16 cellular contexts compared by ENCODE assay signal in genomic region chr7:139669106-139670061, GRCh38.
A peak's percentile ranks its signal among the peaks of the same experiment; 100 is the strongest.
DNase-seq lines count a peak whose midpoint lies in the region; ATAC-seq and TF ChIP-seq lines count a peak whose summit lies in the region.
"Had no signal": no experiment of that assay in that cellular context is flagged by ENCODE, and none has a peak within 500 bp of the region (broad histone marks: within the 10 kb centered on the region; RNA-seq: fewer than 3 reads in every experiment).

No MANE protein-coding gene starts in this region.

- no peaks in the 10 kb centered on the region for H3K27me3 ChIP-seq in PC-3 (ENCODE audit: low read length)
- no peaks in the 10 kb centered on the region for H3K27me3 ChIP-seq in dorsolateral prefrontal cortex
- H3K27me3 ChIP-seq in thyroid gland, result no peaks in the 10 kb centered on the region
- H3K27me3 ChIP-seq: right atrium auricular region had no signal

- H3K4me3 Mint-ChIP-seq in T-helper 2 cell treated with Interferon-gamma antibody and Interleukin-4, amounts not matched to agents 5 μg/mL and 100 μg/mL, for 36 hours, result no peak overlapping the region
- H3K4me3 Mint-ChIP-seq: central memory CD8-positive, alpha-beta T cell had no signal

- TF ChIP-seq CTCF in PC-3 (conservative IDR thresholded peaks at IDR 0.05; ENCODE audit: low read depth, low read length) (no peak), dorsolateral prefrontal cortex (IDR thresholded peaks at IDR 0.05 in 54 of 56, conservative IDR thresholded peaks at IDR 0.05 in 2 of 56; ENCODE audit: low read depth in 1 of 56, partially characterized antibody in 56 of 56) (no peak), thyroid gland (IDR thresholded peaks at IDR 0.05) (no peak)

- no peaks in the 10 kb centered on the region for H4K20me1 ChIP-seq in PC-3 (ENCODE audit: low read length)

- ATAC-seq in PC-3 (no peak), GM19328 (IDR thresholded peaks at IDR 0.05; ENCODE audit: unreplicated experiment) (no peak)
- ATAC-seq: HepG2 had no signal

- POLR2A ChIA-PET in PC-3 (lab: Charles Lee; ENCODE audit: unreplicated experiment), result no interaction called here

- H2AFZ ChIP-seq in PC-3 (ENCODE audit: low read length), result no peak overlapping the region

- H3K27me3 Mint-ChIP-seq in T-helper 2 cell treated with Interferon-gamma antibody and Interleukin-4, amounts not matched to agents 5 μg/mL and 100 μg/mL, for 36 hours (ENCODE audit: low read depth), result no peaks in the 10 kb centered on the region
- H3K27me3 Mint-ChIP-seq: central memory CD8-positive, alpha-beta T cell had no signal

- H3K27ac ChIP-seq in PC-3 (ENCODE audit: low read length), result peak overlapping the region; percentile 100
- peak overlapping the region in 58 of 59 donors; percentile 58 to 98 (median 92) for H3K27ac ChIP-seq in dorsolateral prefrontal cortex
- no peak overlapping the region for H3K27ac ChIP-seq in thyroid gland
- H3K27ac ChIP-seq: right atrium auricular region had no signal

- CTCF ChIA-PET in PC-3 (lab: Charles Lee), result no interaction called here

- TF ChIP-seq POLR2A in thyroid gland (IDR thresholded peaks at IDR 0.05), result no peak

- no peak overlapping the region for H3K9ac ChIP-seq in PC-3 (ENCODE audit: low read length)

- H3K9me2 ChIP-seq in PC-3 (replicated peaks; ENCODE audit: low read length), result no peaks in the 10 kb centered on the region

- H3F3A ChIP-seq in PC-3 (ENCODE audit: low read length, unreplicated experiment), result peaks cover 10% of the 10 kb centered on the region

- no TSS peak for BruUV-seq in PC-3 (replicated peaks; lab: Mats Ljungman, UMichigan)

- peaks cover 34% of the 10 kb centered on the region for H3K4me1 ChIP-seq in PC-3 (ENCODE audit: insufficient read depth, low read length)
- H3K4me1 ChIP-seq in thyroid gland, result peaks cover 25 to 30% of the 10 kb centered on the region in 2 donors

- WGBS in thyroid gland, 2 donors, result 86 to 93% methylated on average over 11 of the region's 11 CpGs

- intact Hi-C loops in PC-3 (cut with micrococcal nuclease), result loop anchor here (5.0 kb wide), 1 partner anchor 248 kb away; no protein-coding TSS in a partner anchor
- intact Hi-C loops in dorsolateral prefrontal cortex (cut with DNase I), result no loop called here
- intact Hi-C loops in thyroid gland (cut with DNase I), result no loop called here

- H3K36me3 ChIP-seq in PC-3 (ENCODE audit: low read depth, low read length), result peaks cover 10% of the 10 kb centered on the region; the same call in 1 of the 2 replicates
- no peaks in the 10 kb centered on the region for H3K36me3 ChIP-seq in thyroid gland
- H3K36me3 ChIP-seq: right atrium auricular region had no signal

- H3K4me1 Mint-ChIP-seq in T-helper 2 cell treated with Interferon-gamma antibody and Interleukin-4, amounts not matched to agents 5 μg/mL and 100 μg/mL, for 36 hours (ENCODE audit: low read depth), result peaks cover 17% of the 10 kb centered on the region
- H3K4me1 Mint-ChIP-seq: central memory CD8-positive, alpha-beta T cell had no signal

- H3K9me3 ChIP-seq in PC-3 (ENCODE audit: low read length), result no peaks in the 10 kb centered on the region
- H3K9me3 ChIP-seq in thyroid gland, result no peaks in the 10 kb centered on the region
- H3K9me3 ChIP-seq: right atrium auricular region had no signal

- H3K36me3 Mint-ChIP-seq in T-helper 2 cell treated with Interferon-gamma antibody and Interleukin-4, amounts not matched to agents 5 μg/mL and 100 μg/mL, for 36 hours (ENCODE audit: low read depth), result peaks cover 3% of the 10 kb centered on the region

- H3K9me3 Mint-ChIP-seq in T-helper 2 cell treated with Interferon-gamma antibody and Interleukin-4, amounts not matched to agents 5 μg/mL and 100 μg/mL, for 36 hours, result no peaks in the 10 kb centered on the region
- H3K9me3 Mint-ChIP-seq: central memory CD8-positive, alpha-beta T cell had no signal

- H3K4me3 ChIP-seq in PC-3 (ENCODE audit: low read length) (no peak overlapping the region), dorsolateral prefrontal cortex (peak overlapping the region in 9 of 59 donors; percentile 0 to 37 (median 15)), thyroid gland (replicated peaks in 1 of 3) (no peak overlapping the region)
- H3K4me3 ChIP-seq: right atrium auricular region had no signal

- DNase-seq in T-helper 2 cell treated with Interferon-gamma antibody and Interleukin-4, amounts not matched to agents 5 μg/mL and 100 μg/mL, for 36 hours (ENCODE audit: low spot score), result peak; percentile 49
- DNase-seq in T-helper 2 cell (no peak), PC-3 (no peak), dorsolateral prefrontal cortex (no peak), retina (peak; percentile 13), thyroid gland (no peak), activated gamma-delta T cell treated with Interleukin-2 at 50 U/mL for 16 hours (no peak)
- DNase-seq: COR-L47, GDM1, GOT3, kidney, NCI-H345 had no signal

- H3K27ac Mint-ChIP-seq in T-helper 2 cell treated with Interferon-gamma antibody and Interleukin-4, amounts not matched to agents 5 μg/mL and 100 μg/mL, for 36 hours, result no peak overlapping the region

- peaks cover 77% of the 10 kb centered on the region for H3K79me2 ChIP-seq in PC-3 (ENCODE audit: low read length)

- H3K4me2 ChIP-seq in PC-3 (ENCODE audit: low read length), result no peak overlapping the region

Comparison
In these comparisons a context has a peak if more than half of its experiments do, and no peak if none do; other contexts are left out.
1. DNase-seq: peak in T-helper 2 cell treated with Interferon-gamma antibody and Interleukin-4, amounts not matched to agents 5 μg/mL and 100 μg/mL, for 36 hours (single experiment) and retina (single experiment); none in T-helper 2 cell (0 of 5), PC-3 (single experiment), dorsolateral prefrontal cortex (0 of 10), thyroid gland (0 of 2) and activated gamma-delta T cell treated with Interleukin-2 at 50 U/mL for 16 hours (single experiment).
2. H3K27ac ChIP-seq: peak in PC-3 (single experiment) and dorsolateral prefrontal cortex (58 of 59); none in thyroid gland (0 of 3).